ENCODE assay signal across 20 cellular contexts in the genomic region with DNA sequence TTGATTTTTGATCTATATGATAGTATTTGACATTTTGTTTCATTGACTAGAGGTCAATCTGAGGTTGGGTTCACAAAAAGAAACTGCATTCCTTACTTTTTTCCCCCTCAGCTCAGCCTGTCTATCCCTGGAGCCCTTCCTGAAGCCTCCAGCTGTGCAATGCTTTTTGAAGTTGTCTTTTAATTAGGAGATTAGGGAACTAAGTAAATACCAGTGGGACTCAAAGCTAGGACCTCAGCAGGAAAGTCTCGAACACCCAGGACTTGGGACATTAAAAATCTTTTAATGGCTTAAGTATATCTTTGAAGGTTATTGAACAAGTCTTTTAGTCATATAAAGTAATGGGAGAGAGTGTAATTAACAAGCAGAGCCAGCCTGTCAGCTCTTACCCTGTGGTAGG.
"Had no signal": no experiment of that assay in that cellular context is flagged by ENCODE, and none has a peak within 500 bp of the region (broad histone marks: within the 10 kb centered on the region; RNA-seq: fewer than 3 reads in every experiment).

No MANE protein-coding gene starts in this region.

- DNase-seq: activated CD4-positive, alpha-beta T cell treated with anti-CD3 and anti-CD28 coated beads, Interleukin-2, amount 10 ng/mL, durations not matched to agents 7 days and 5 days; activated CD4-positive, CD25-positive, alpha-beta regulatory T cell; activated CD8-positive, alpha-beta memory T cell treated with anti-CD3 and anti-CD28 coated beads for 24 hours; activated gamma-delta T cell treated with Interleukin-2 at 50 U/mL for 16 hours; activated naive CD8-positive, alpha-beta T cell treated with anti-CD3 and anti-CD28 coated beads for 36 hours; amygdala; effector CD8-positive, alpha-beta T cell; foreskin keratinocyte; left colon; lower lobe of right lung; right cardiac atrium; stimulated activated CD4-positive, alpha-beta T cell treated with anti-CD3 and anti-CD28 coated beads, Interleukin-4, amount 100 ng/mL, for 24 hours; stimulated activated naive CD4-positive, alpha-beta T cell; substantia nigra; T-helper 2 cell; transverse colon had no signal

- ATAC-seq: foreskin keratinocyte, left colon, lower lobe of right lung, right cardiac atrium had no signal

- H3K4me1 ChIP-seq: foreskin keratinocyte, lower lobe of right lung, transverse colon, vagina had no signal

- H3K27ac ChIP-seq: coronary artery, foreskin keratinocyte, lower lobe of right lung, neutrophil, skin epidermis, transverse colon, vagina had no signal

- H3K27me3 ChIP-seq: neutrophil, transverse colon, vagina had no signal

- H3K36me3 ChIP-seq: lower lobe of right lung, neutrophil, transverse colon, vagina had no signal

- H3K9me3 ChIP-seq: neutrophil, vagina had no signal

- H3K4me3 ChIP-seq: coronary artery, lower lobe of right lung, skin epidermis, transverse colon, vagina had no signal
